In the genomic region with DNA sequence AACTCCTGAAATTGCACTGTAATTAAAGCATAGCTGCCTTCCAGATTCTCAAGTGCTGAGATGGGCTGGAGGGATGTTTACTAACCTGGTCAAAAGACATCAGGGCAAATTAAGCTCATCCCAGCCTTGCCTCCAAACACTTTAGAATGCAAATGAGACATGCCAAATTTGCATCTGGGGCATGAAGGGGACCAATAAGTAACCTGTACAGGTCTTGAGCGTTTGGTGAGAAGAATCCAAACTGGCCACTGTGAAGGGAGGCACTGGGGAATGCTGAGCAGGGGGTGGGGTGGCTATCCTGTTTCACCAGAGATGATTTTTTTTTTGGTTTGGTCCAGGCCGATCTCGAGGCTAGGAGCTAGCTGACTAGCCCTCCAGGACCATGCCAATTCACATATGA, we compare ENCODE assay signal across 9 cellular contexts. TPM values are rescaled to one million over a fixed set of nuclear protein-coding genes. Genes with fewer than 3 reads are reported as not detected.
A peak's percentile ranks its signal among the peaks of the same experiment; 100 is the strongest.
DNase-seq lines count a peak whose midpoint lies in the region; ATAC-seq and TF ChIP-seq lines count a peak whose summit lies in the region.
"Had no signal": no experiment of that assay in that cellular context is flagged by ENCODE, and none has a peak within 500 bp of the region (broad histone marks: within the 10 kb centered on the region; RNA-seq: fewer than 3 reads in every experiment).

No MANE protein-coding gene starts in this region.

- 19% methylated on average over 3 of the region's 3 CpGs for WGBS in prostate gland

- no peaks in the 10 kb centered on the region for H3K9me3 Mint-ChIP-seq in CD4-positive, alpha-beta T cell
- H3K9me3 Mint-ChIP-seq in activated T-helper 17 cell treated with anti-CD3 and anti-CD28 coated beads, Interleukin-2, amount 50 U/mL, for 72 hours, result no peaks in the 10 kb centered on the region

- no peaks in the 10 kb centered on the region for H3K27me3 ChIP-seq in CD4-positive, alpha-beta T cell (ENCODE audit: control insufficient read depth, insufficient read depth, low read length)
- no peaks in the 10 kb centered on the region for H3K27me3 ChIP-seq in prostate gland (replicated peaks; ENCODE audit: insufficient read depth)

- ATAC-seq in CD4-positive, alpha-beta T cell (ENCODE audit: poor library complexity), result no peak
- peak; percentile 45 for ATAC-seq in GM19043 (IDR thresholded peaks at IDR 0.05; ENCODE audit: low read depth, unreplicated experiment)
- ATAC-seq in HG03159 (IDR thresholded peaks at IDR 0.05; ENCODE audit: unreplicated experiment), result peak; percentile 40
- peak; percentile 3 for ATAC-seq in activated T-helper 17 cell treated with anti-CD3 and anti-CD28 coated beads, Interleukin-2, amount 50 U/mL, for 72 hours (replicated peaks)
- ATAC-seq in activated CD4-positive, CD25-positive, alpha-beta regulatory T cell treated with anti-CD3 and anti-CD28 coated beads, Interleukin-2, amount 50 U/mL, for 24 hours, result no peak

- H3K27ac ChIP-seq in CD4-positive, alpha-beta T cell (ENCODE audit: low read depth, low read length), result no peak overlapping the region
- peak overlapping the region; percentile 62 to 75 for H3K27ac ChIP-seq in prostate gland
- H3K27ac ChIP-seq: HL-60 had no signal

- TF ChIP-seq POLR2A in prostate gland (IDR thresholded peaks at IDR 0.05), result no peak

- H3K27ac Mint-ChIP-seq in CD4-positive, alpha-beta T cell, result peak overlapping the region; percentile 81
- peak overlapping the region; percentile 54 for H3K27ac Mint-ChIP-seq in activated T-helper 17 cell treated with anti-CD3 and anti-CD28 coated beads, Interleukin-2, amount 50 U/mL, for 72 hours

- H3K36me3 ChIP-seq in prostate gland, result no peaks in the 10 kb centered on the region

- H3K9me3 ChIP-seq in CD4-positive, alpha-beta T cell (ENCODE audit: control insufficient read depth, low read length), result no peaks in the 10 kb centered on the region
- no peaks in the 10 kb centered on the region for H3K9me3 ChIP-seq in prostate gland

- no peak for TF ChIP-seq CTCF in CD4-positive, alpha-beta T cell (IDR thresholded peaks at IDR 0.05)
- TF ChIP-seq CTCF in prostate gland (IDR thresholded peaks at IDR 0.05), result no peak

- peaks cover 21% of the 10 kb centered on the region for H3K4me1 Mint-ChIP-seq in CD4-positive, alpha-beta T cell (ENCODE audit: low read depth)
- peaks cover 10% of the 10 kb centered on the region for H3K4me1 Mint-ChIP-seq in activated T-helper 17 cell treated with anti-CD3 and anti-CD28 coated beads, Interleukin-2, amount 50 U/mL, for 72 hours

- H3K27me3 Mint-ChIP-seq in CD4-positive, alpha-beta T cell, result no peaks in the 10 kb centered on the region
- H3K27me3 Mint-ChIP-seq in activated T-helper 17 cell treated with anti-CD3 and anti-CD28 coated beads, Interleukin-2, amount 50 U/mL, for 72 hours, result no peaks in the 10 kb centered on the region

- no peaks in the 10 kb centered on the region for H3K4me1 ChIP-seq in prostate gland (replicated peaks)

- H3K36me3 Mint-ChIP-seq in CD4-positive, alpha-beta T cell (ENCODE audit: low read depth), result no peaks in the 10 kb centered on the region
- no peaks in the 10 kb centered on the region for H3K36me3 Mint-ChIP-seq in activated T-helper 17 cell treated with anti-CD3 and anti-CD28 coated beads, Interleukin-2, amount 50 U/mL, for 72 hours (ENCODE audit: low read depth)

- H3K4me3 ChIP-seq in prostate gland, result peak overlapping the region in 1 of 2 donors; percentile 20

- no peak for DNase-seq in CD4-positive, alpha-beta T cell
- no peak for DNase-seq in prostate gland (ENCODE audit: low spot score)
- no peak for DNase-seq in cerebellum (ENCODE audit: low spot score)
- DNase-seq in AML-193 (lab: John Stamatoyannopoulos, UW), result no peak

- POLR2A ChIA-PET in CD4-positive, alpha-beta T cell (lab: Charles Lee), result interaction anchor here (1.0 to 2.4 kb wide), 5 partner anchors 9 to 111 kb away, joined by 4 to 15 read pairs (median 6); partner anchors contain the start of gene ADA2

- CTCF ChIA-PET in CD4-positive, alpha-beta T cell (lab: Charles Lee), result no interaction called here

- peak overlapping the region; percentile 65 for H3K4me3 Mint-ChIP-seq in CD4-positive, alpha-beta T cell
- H3K4me3 Mint-ChIP-seq in activated T-helper 17 cell treated with anti-CD3 and anti-CD28 coated beads, Interleukin-2, amount 50 U/mL, for 72 hours, result peak overlapping the region; percentile 33

- intact Hi-C loops in CD4-positive, alpha-beta T cell (cut with DNase I, micrococcal nuclease), result loop anchor here (5.0 kb wide), 3 partner anchors 35 to 110 kb away; partner anchors contain the start of genes ADA2 (in 1 of the 2) and CECR2 (in 1 of the 2)
- intact Hi-C loops in prostate gland (cut with DNase I), result no loop called here

RNA-seq across cellular contexts. Expression of gene ADA2, which starts 38.3 kb away (rescaled TPM):
- 10 to 100 TPM; 64.4 to 66.0 TPM for total RNA-seq in CD4-positive, alpha-beta T cell
- 1 to 10 TPM; 2.1 to 4.0 TPM for total RNA-seq in activated T-helper 17 cell treated with anti-CD3 and anti-CD28 coated beads, Interleukin-2, amount 50 U/mL, for 72 hours
- total RNA-seq in prostate gland (10 to 100 TPM; 11.8 to 42.9 TPM), cerebellum (8.0 TPM)

Comparison
In these comparisons a context has a peak if more than half of its experiments do, and no peak if none do; other contexts are left out.
1. ATAC-seq: peak in GM19043 (single experiment), HG03159 (single experiment) and activated T-helper 17 cell treated with anti-CD3 and anti-CD28 coated beads, Interleukin-2, amount 50 U/mL, for 72 hours (single experiment); none in CD4-positive, alpha-beta T cell (single experiment) and activated CD4-positive, CD25-positive, alpha-beta regulatory T cell treated with anti-CD3 and anti-CD28 coated beads, Interleukin-2, amount 50 U/mL, for 24 hours (0 of 2).